28 cellular contexts compared by ENCODE assay signal in the genomic region with DNA sequence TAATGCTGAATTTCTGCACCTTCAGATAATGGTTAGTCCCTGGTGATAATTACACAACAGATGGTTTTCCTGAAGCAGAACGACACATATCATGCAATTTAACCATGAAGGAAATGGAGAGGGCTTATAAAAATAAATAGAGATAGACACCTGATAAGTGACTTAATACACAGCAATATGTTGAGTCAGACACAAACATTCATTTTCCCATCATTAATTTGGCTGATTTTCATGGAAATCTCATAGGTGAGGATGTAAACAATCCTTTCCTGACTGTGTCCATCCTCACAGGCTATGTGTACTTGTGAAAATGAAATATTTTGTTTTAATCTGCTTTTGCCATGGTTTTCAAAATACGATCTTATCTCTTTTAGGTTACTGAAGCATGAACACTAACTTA. TPM values are rescaled to one million over a fixed set of nuclear protein-coding genes. Genes with fewer than 3 reads are reported as not detected.
DNase-seq lines count a peak whose midpoint lies in the region; TF ChIP-seq lines count a peak whose summit lies in the region.
"Had no signal": no experiment of that assay in that cellular context is flagged by ENCODE, and none has a peak within 500 bp of the region (broad histone marks: within the 10 kb centered on the region; RNA-seq: fewer than 3 reads in every experiment).

No MANE protein-coding gene starts in this region.

- H3K4me1 ChIP-seq in parathyroid adenoma (peaks cover 6% of the 10 kb centered on the region), uterus (no peaks in the 10 kb centered on the region)
- H3K4me1 ChIP-seq: A549, ascending aorta, transverse colon had no signal

- peaks cover 4% of the 10 kb centered on the region; the same call in 1 of the 2 replicates for H3K9me3 ChIP-seq in SK-N-MC (ENCODE audit: low read depth, low read length)
- no peaks in the 10 kb centered on the region for H3K9me3 ChIP-seq in parathyroid adenoma (ENCODE audit: control insufficient read depth, low read length)
- no peaks in the 10 kb centered on the region for H3K9me3 ChIP-seq in uterus
- H3K9me3 ChIP-seq: A549, ascending aorta, transverse colon had no signal

- no peaks in the 10 kb centered on the region for H3K79me2 ChIP-seq in parathyroid adenoma

- no peak overlapping the region for H3K9ac ChIP-seq in SK-N-MC (ENCODE audit: insufficient read length)
- no peak overlapping the region for H3K9ac ChIP-seq in parathyroid adenoma
- H3K9ac ChIP-seq: GM23248, neural progenitor cell had no signal

- H3K36me3 ChIP-seq in SK-N-MC (ENCODE audit: insufficient read depth, low read length) (no peaks in the 10 kb centered on the region), parathyroid adenoma (ENCODE audit: control insufficient read depth, insufficient read depth, low read length) (no peaks in the 10 kb centered on the region), uterus (no peaks in the 10 kb centered on the region)
- H3K36me3 ChIP-seq: ascending aorta, neural progenitor cell, transverse colon had no signal

- H3K27ac ChIP-seq in SK-N-MC, result 0 out of 2 replicates have a peak overlapping the region, but pooled peaks have one; percentile 19
- H3K27ac ChIP-seq in parathyroid adenoma, result no peak overlapping the region
- no peak overlapping the region for H3K27ac ChIP-seq in uterus
- H3K27ac ChIP-seq: A549, ascending aorta, GM23248, neural progenitor cell, transverse colon had no signal

- H3K4me2 ChIP-seq in parathyroid adenoma (ENCODE audit: low read length), result peak overlapping the region; percentile 40
- H3K4me2 ChIP-seq: A549, neural progenitor cell had no signal

- no peak overlapping the region for H2AFZ ChIP-seq in parathyroid adenoma
- H2AFZ ChIP-seq: GM23248, neural progenitor cell had no signal

- H3K4me3 ChIP-seq in SK-N-MC, result no peak overlapping the region; the same call in 1 of the 2 replicates
- H3K4me3 ChIP-seq in parathyroid adenoma (ENCODE audit: low read depth, low read length), result peak overlapping the region; percentile 29
- H3K4me3 ChIP-seq in uterus, result no peak overlapping the region
- H3K4me3 ChIP-seq: A549, ascending aorta, GM23248, neural progenitor cell, transverse colon had no signal

- no peak for TF ChIP-seq POLR2A in uterus (IDR thresholded peaks at IDR 0.05)

- TF ChIP-seq CTCF in parathyroid adenoma (IDR thresholded peaks at IDR 0.05) (no peak), uterus (IDR thresholded peaks at IDR 0.05) (no peak)

- H3K27me3 ChIP-seq in parathyroid adenoma (ENCODE audit: control insufficient read depth, insufficient read depth, low read length) (no peaks in the 10 kb centered on the region), uterus (no peaks in the 10 kb centered on the region)
- H3K27me3 ChIP-seq: ascending aorta, neural progenitor cell, transverse colon had no signal

- DNase-seq in NCI-H748 (lab: John Stamatoyannopoulos, UW; ENCODE audit: unreplicated experiment) (peak; percentile 63), NCI-H748 treated with DMSO at 0.1 percent for 48 hours (lab: John Stamatoyannopoulos, UW) (no peak), NCI-H1417 treated with DMSO at 0.1 percent for 48 hours (lab: John Stamatoyannopoulos, UW) (peak; percentile 5), SK-N-MC (ENCODE audit: low read depth, low spot score) (no peak), uterus (no peak)
- no peak for DNase-seq in activated CD4-positive, alpha-beta T cell treated with anti-CD3 and anti-CD28 coated beads for 4 hours
- no peak for DNase-seq in activated CD4-positive, alpha-beta T cell treated with anti-CD3 and anti-CD28 coated beads, Interleukin-2, amount 50 U/mL, for 1 hour
- DNase-seq: activated CD4-positive, alpha-beta T cell treated with anti-CD3 and anti-CD28 coated beads for 48 hours; activated gamma-delta T cell; activated naive CD8-positive, alpha-beta T cell treated with anti-CD3 and anti-CD28 coated beads, Interleukin-2, amount 10 ng/mL, durations not matched to agents 7 days and 5 days; activated T-cell treated with anti-CD3 and anti-CD28 coated beads, Interleukin-2, amount 50 U/mL, for 1 hour; caudate nucleus; CD8-positive, alpha-beta T cell; DND-41; GM23248; hypothalamus; immature natural killer cell; mesenchymal stem cell; NCI-H2227 treated with DMSO at 0.1 percent for 48 hours; NCI-H82; posterior cingulate gyrus; right cardiac atrium; stimulated activated CD4-positive, alpha-beta T cell treated with anti-CD3 and anti-CD28 coated beads, Interleukin-2, amount 100 ng/mL, for 48 hours; transverse colon had no signal

- intact Hi-C loops in uterus (cut with DNase I; ENCODE audit: low total_unique reads), result no loop called here

RNA-seq across cellular contexts. Expression of a gene that starts 37.0 kb away (rescaled TPM):
- total RNA-seq in uterus, result 10 to 100 TPM in 3 of 4 donors, 1 to 10 TPM in 1; 8.8 to 55.2 (median 12.1) TPM

Comparison
In these comparisons a context has a peak if more than half of its experiments do, and no peak if none do; other contexts are left out.
1. DNase-seq: peak in NCI-H748 (single experiment) and NCI-H1417 treated with DMSO at 0.1 percent for 48 hours (single experiment); none in NCI-H748 treated with DMSO at 0.1 percent for 48 hours (single experiment), SK-N-MC (single experiment), activated CD4-positive, alpha-beta T cell treated with anti-CD3 and anti-CD28 coated beads for 4 hours (0 of 2), uterus (0 of 2) and activated CD4-positive, alpha-beta T cell treated with anti-CD3 and anti-CD28 coated beads, Interleukin-2, amount 50 U/mL, for 1 hour (single experiment).